In genomic region chr5:115575167-115576070, GRCh38 we compare ENCODE assay signal across 1 cellular context.
TF ChIP-seq lines count a peak whose summit lies in the region.

No MANE protein-coding gene starts in this region.

TF ChIP-seq in IMR-90, 13 proteins besides CTCF, POLR2A, EP300 and RAD21 (continued from another document):
- TF ChIP-seq, protein P1, sequence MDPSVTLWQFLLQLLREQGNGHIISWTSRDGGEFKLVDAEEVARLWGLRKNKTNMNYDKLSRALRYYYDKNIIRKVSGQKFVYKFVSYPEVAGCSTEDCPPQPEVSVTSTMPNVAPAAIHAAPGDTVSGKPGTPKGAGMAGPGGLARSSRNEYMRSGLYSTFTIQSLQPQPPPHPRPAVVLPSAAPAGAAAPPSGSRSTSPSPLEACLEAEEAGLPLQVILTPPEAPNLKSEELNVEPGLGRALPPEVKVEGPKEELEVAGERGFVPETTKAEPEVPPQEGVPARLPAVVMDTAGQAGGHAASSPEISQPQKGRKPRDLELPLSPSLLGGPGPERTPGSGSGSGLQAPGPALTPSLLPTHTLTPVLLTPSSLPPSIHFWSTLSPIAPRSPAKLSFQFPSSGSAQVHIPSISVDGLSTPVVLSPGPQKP (IDR thresholded peaks at IDR 0.05; ENCODE audit: borderline replicate concordance, low read depth, low read length), result no peak
